ENCODE assay signal across 22 cellular contexts in the genomic region with DNA sequence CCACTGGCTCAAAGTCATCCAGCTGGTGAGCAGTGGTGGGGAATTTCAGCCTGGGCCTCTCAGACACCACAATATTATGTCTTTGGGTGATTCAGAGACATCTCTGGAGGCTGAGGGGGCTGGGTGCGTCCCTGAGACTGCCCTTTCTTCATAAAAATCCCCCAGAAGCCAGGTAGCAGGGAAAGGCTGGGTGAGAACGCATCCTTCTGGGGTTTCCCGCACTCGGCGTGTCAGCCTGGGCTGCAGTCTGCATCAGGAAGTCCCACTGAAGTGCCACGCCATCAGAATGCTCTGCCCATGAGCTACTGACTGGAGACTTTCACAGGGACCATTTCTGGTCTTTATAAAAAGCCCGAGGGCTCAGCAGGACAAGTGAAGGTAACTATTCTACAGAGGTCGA.
A peak's percentile ranks its signal among the peaks of the same experiment; 100 is the strongest.
DNase-seq lines count a peak whose midpoint lies in the region; ATAC-seq lines count a peak whose summit lies in the region.
"Had no signal": no experiment of that assay in that cellular context is flagged by ENCODE, and none has a peak within 500 bp of the region (broad histone marks: within the 10 kb centered on the region; RNA-seq: fewer than 3 reads in every experiment).

No MANE protein-coding gene starts in this region.

- intact Hi-C loops in activated CD4-positive, alpha-beta T cell treated with anti-CD3 and anti-CD28 coated beads for 36 hours (cut with DNase I, micrococcal nuclease) = no loop called here

- POLR2A ChIA-PET in activated CD4-positive, alpha-beta T cell treated with anti-CD3 and anti-CD28 coated beads for 36 hours (lab: Charles Lee) = no interaction called here

- H3K27me3 ChIP-seq in layer of hippocampus (ENCODE audit: control insufficient read depth, insufficient read depth, low read length) = peaks cover 6% of the 10 kb centered on the region

- CTCF ChIA-PET in activated CD4-positive, alpha-beta T cell treated with anti-CD3 and anti-CD28 coated beads for 36 hours (lab: Charles Lee) = interaction anchor here (0.6 kb wide), 1 partner anchor 53 kb away, joined by 5 read pairs; no protein-coding TSS in a partner anchor

- peak; percentile 19 for DNase-seq in activated CD4-positive, alpha-beta T cell treated with anti-CD3 and anti-CD28 coated beads for 36 hours
- DNase-seq in activated CD4-positive, alpha-beta T cell treated with anti-CD3 and anti-CD28 coated beads, Interleukin-2, amount 50 U/mL, for 1 hour = no peak
- DNase-seq in activated naive CD8-positive, alpha-beta T cell treated with anti-CD3 and anti-CD28 coated beads for 36 hours = peak; percentile 4
- DNase-seq in stimulated activated naive CD8-positive, alpha-beta T cell treated with anti-CD3 and anti-CD28 coated beads, Interleukin-15, amount 100 ng/mL, for 72 hours = no peak
- DNase-seq in foreskin melanocyte = no peak
- DNase-seq: ACHN; CD8-positive, alpha-beta memory T cell; DMS153; GDM1; MM.1S; NCI-H1048; NCI-H1417 treated with DMSO at 0.1 percent for 48 hours; NCI-H187; NCI-H2107; NCI-H446 treated with DMSO at 0.1 percent for 48 hours; NCI-H526 treated with DMSO at 0.1 percent for 48 hours; OCI-M1 had no signal

- H3K27me3 Mint-ChIP-seq in activated CD4-positive, alpha-beta T cell treated with anti-CD3 and anti-CD28 coated beads for 36 hours = peaks cover 9% of the 10 kb centered on the region
- peaks cover 36% of the 10 kb centered on the region for H3K27me3 Mint-ChIP-seq in activated naive CD8-positive, alpha-beta T cell treated with anti-CD3 and anti-CD28 coated beads for 36 hours
- peaks cover 47% of the 10 kb centered on the region for H3K27me3 Mint-ChIP-seq in stimulated activated naive CD8-positive, alpha-beta T cell treated with anti-CD3 and anti-CD28 coated beads, Interleukin-15, amount 100 ng/mL, for 72 hours

- no peaks in the 10 kb centered on the region for H3K9me3 Mint-ChIP-seq in activated CD4-positive, alpha-beta T cell treated with anti-CD3 and anti-CD28 coated beads for 36 hours (ENCODE audit: low read depth)
- H3K9me3 Mint-ChIP-seq in activated naive CD8-positive, alpha-beta T cell treated with anti-CD3 and anti-CD28 coated beads for 36 hours = no peaks in the 10 kb centered on the region
- no peaks in the 10 kb centered on the region for H3K9me3 Mint-ChIP-seq in stimulated activated naive CD8-positive, alpha-beta T cell treated with anti-CD3 and anti-CD28 coated beads, Interleukin-15, amount 100 ng/mL, for 72 hours
- H3K9me3 Mint-ChIP-seq: CD8-positive, alpha-beta memory T cell had no signal

- no peak for ATAC-seq in activated CD4-positive, alpha-beta T cell treated with anti-CD3 and anti-CD28 coated beads for 36 hours
- peak; percentile 11 for ATAC-seq in stimulated activated naive CD8-positive, alpha-beta T cell treated with anti-CD3 and anti-CD28 coated beads, Interleukin-15, amount 100 ng/mL, for 72 hours
- ATAC-seq in HG03442 (IDR thresholded peaks at IDR 0.05; ENCODE audit: unreplicated experiment) = no peak
- ATAC-seq in HG03354 (IDR thresholded peaks at IDR 0.05; ENCODE audit: poor library complexity, severe bottlenecking, unreplicated experiment) = no peak

- H3K27ac ChIP-seq in layer of hippocampus (ENCODE audit: low read depth, low read length) = peak overlapping the region; percentile 71
- H3K27ac ChIP-seq: 22Rv1, C4-2B had no signal

- peaks cover 7% of the 10 kb centered on the region for H3K4me1 Mint-ChIP-seq in activated CD4-positive, alpha-beta T cell treated with anti-CD3 and anti-CD28 coated beads for 36 hours
- peaks cover 5% of the 10 kb centered on the region for H3K4me1 Mint-ChIP-seq in activated naive CD8-positive, alpha-beta T cell treated with anti-CD3 and anti-CD28 coated beads for 36 hours
- H3K4me1 Mint-ChIP-seq in stimulated activated naive CD8-positive, alpha-beta T cell treated with anti-CD3 and anti-CD28 coated beads, Interleukin-15, amount 100 ng/mL, for 72 hours = peaks cover 11% of the 10 kb centered on the region

- H3K27ac Mint-ChIP-seq in activated CD4-positive, alpha-beta T cell treated with anti-CD3 and anti-CD28 coated beads for 36 hours = no peak overlapping the region
- H3K27ac Mint-ChIP-seq in activated naive CD8-positive, alpha-beta T cell treated with anti-CD3 and anti-CD28 coated beads for 36 hours = no peak overlapping the region
- peak overlapping the region in 1 of 2 donors; percentile 21 for H3K27ac Mint-ChIP-seq in stimulated activated naive CD8-positive, alpha-beta T cell treated with anti-CD3 and anti-CD28 coated beads, Interleukin-15, amount 100 ng/mL, for 72 hours
- H3K27ac Mint-ChIP-seq: CD8-positive, alpha-beta memory T cell had no signal

- no peaks in the 10 kb centered on the region for H3K36me3 Mint-ChIP-seq in activated CD4-positive, alpha-beta T cell treated with anti-CD3 and anti-CD28 coated beads for 36 hours (ENCODE audit: low read depth)
- no peaks in the 10 kb centered on the region for H3K36me3 Mint-ChIP-seq in activated naive CD8-positive, alpha-beta T cell treated with anti-CD3 and anti-CD28 coated beads for 36 hours
- H3K36me3 Mint-ChIP-seq: CD8-positive, alpha-beta memory T cell had no signal

- no peak overlapping the region for H3K4me3 Mint-ChIP-seq in activated CD4-positive, alpha-beta T cell treated with anti-CD3 and anti-CD28 coated beads for 36 hours
- H3K4me3 Mint-ChIP-seq in activated naive CD8-positive, alpha-beta T cell treated with anti-CD3 and anti-CD28 coated beads for 36 hours = no peak overlapping the region
- no peak overlapping the region for H3K4me3 Mint-ChIP-seq in stimulated activated naive CD8-positive, alpha-beta T cell treated with anti-CD3 and anti-CD28 coated beads, Interleukin-15, amount 100 ng/mL, for 72 hours
- H3K4me3 Mint-ChIP-seq: CD8-positive, alpha-beta memory T cell had no signal

Comparison
In these comparisons a context has a peak if more than half of its experiments do, and no peak if none do; other contexts are left out.
1. DNase-seq: peak in activated CD4-positive, alpha-beta T cell treated with anti-CD3 and anti-CD28 coated beads for 36 hours (single experiment) and activated naive CD8-positive, alpha-beta T cell treated with anti-CD3 and anti-CD28 coated beads for 36 hours (single experiment); none in activated CD4-positive, alpha-beta T cell treated with anti-CD3 and anti-CD28 coated beads, Interleukin-2, amount 50 U/mL, for 1 hour (single experiment), stimulated activated naive CD8-positive, alpha-beta T cell treated with anti-CD3 and anti-CD28 coated beads, Interleukin-15, amount 100 ng/mL, for 72 hours (0 of 2) and foreskin melanocyte (single experiment).